In genomic region chr2:70300771-70301343, GRCh38 we compare ENCODE assay signal across 8 cellular contexts. TPM values are rescaled to one million over a fixed set of nuclear protein-coding genes. Genes with fewer than 3 reads are reported as not detected.
DNase-seq lines count a peak whose midpoint lies in the region; ATAC-seq and TF ChIP-seq lines count a peak whose summit lies in the region.

No MANE protein-coding gene starts in this region.

- H3K4me3 Mint-ChIP-seq in stimulated activated naive B cell treated with anti-CD40 and anti-IgM and Interleukin-4, amounts not matched to agents 10 μg/mL and 1 μg/mL and 100 μg/mL, for 72 hours, result peak overlapping the region; percentile 91 to 92

- H3K9me2 ChIP-seq in SK-N-SH (no peaks in the 10 kb centered on the region), hepatocyte (replicated peaks; ENCODE audit: insufficient read depth) (no peaks in the 10 kb centered on the region)

- peak overlapping the region; percentile 99 for H3K4me2 ChIP-seq in SK-N-SH
- peak overlapping the region; percentile 91 for H3K4me2 ChIP-seq in hepatocyte

- peaks cover 7 to 27% of the 10 kb centered on the region in 2 experiments for H3K36me3 ChIP-seq in SK-N-SH (replicated peaks in 1 of 2; ENCODE audit: control insufficient read depth in 1 of 2, insufficient read depth in 2 of 2, low read length in 1 of 2)
- H3K36me3 ChIP-seq in hepatocyte (replicated peaks; ENCODE audit: insufficient read depth, low read depth), result no peaks in the 10 kb centered on the region

- H3K4me1 ChIP-seq in SK-N-SH (ENCODE audit: control insufficient read depth in 1 of 2, insufficient read depth in 2 of 2, low read depth in 1 of 2, low read length in 1 of 2) (peaks cover 6 to 9% of the 10 kb centered on the region in 2 experiments; a peak in 1 of 4 replicates), hepatocyte (ENCODE audit: insufficient read depth) (peaks cover 5% of the 10 kb centered on the region)

- 75% methylated on average over 6 of the region's 10 CpGs for WGBS in SK-N-SH (ENCODE audit: low lambda C conversion rate)
- 70% methylated on average over 10 of the region's 10 CpGs for WGBS in hepatocyte (ENCODE audit: low lambda C conversion rate, missing lambda C conversion rate)

- H3K9ac ChIP-seq in SK-N-SH, result peak overlapping the region; percentile 92

- no peak for ATAC-seq in SK-N-SH treated with all-trans-retinoic acid at 6 μM for 48 hours
- ATAC-seq in stimulated activated naive B cell treated with anti-CD40 and anti-IgM and Interleukin-4, amounts not matched to agents 10 μg/mL and 1 μg/mL and 100 μg/mL, for 72 hours (replicated peaks), result no peak
- ATAC-seq in HG03135 (IDR thresholded peaks at IDR 0.05; ENCODE audit: unreplicated experiment), result no peak
- ATAC-seq in HG02571 (IDR thresholded peaks at IDR 0.05; ENCODE audit: unreplicated experiment), result no peak

- H3K27me3 Mint-ChIP-seq in stimulated activated naive B cell treated with anti-CD40 and anti-IgM and Interleukin-4, amounts not matched to agents 10 μg/mL and 1 μg/mL and 100 μg/mL, for 72 hours, result no peaks in the 10 kb centered on the region

- no peak for TF ChIP-seq CTCF in SK-N-SH (IDR thresholded peaks at IDR 0.05)
- TF ChIP-seq CTCF in VCaP (conservative IDR thresholded peaks at IDR 0.05), result peak; percentile 4; the same call in 1 of the 2 replicates
- TF ChIP-seq CTCF in hepatocyte (IDR thresholded peaks at IDR 0.05; ENCODE audit: poor library complexity), result peak; percentile 45

- H3K27ac ChIP-seq in SK-N-SH (ENCODE audit: low read depth in 2 of 2, low read length in 1 of 2) (peak overlapping the region; percentile 53 to 85), VCaP (peak overlapping the region; percentile 93), hepatocyte (peak overlapping the region; percentile 94)

- H3K9me3 Mint-ChIP-seq in stimulated activated naive B cell treated with anti-CD40 and anti-IgM and Interleukin-4, amounts not matched to agents 10 μg/mL and 1 μg/mL and 100 μg/mL, for 72 hours, result no peaks in the 10 kb centered on the region

- H3K9me3 ChIP-seq in SK-N-SH (no peaks in the 10 kb centered on the region), hepatocyte (ENCODE audit: low read depth) (no peaks in the 10 kb centered on the region)

- H3F3A ChIP-seq in SK-N-SH (replicated peaks; ENCODE audit: insufficient read depth), result peaks cover 10% of the 10 kb centered on the region

- peak overlapping the region; percentile 93 for H3K27ac Mint-ChIP-seq in stimulated activated naive B cell treated with anti-CD40 and anti-IgM and Interleukin-4, amounts not matched to agents 10 μg/mL and 1 μg/mL and 100 μg/mL, for 72 hours

- DNase-seq in SK-N-SH (no peak), hepatocyte (ENCODE audit: low spot score) (peak; percentile 5), ecto neural progenitor cell (ENCODE audit: low spot score) (no peak)
- DNase-seq in stimulated activated naive B cell treated with anti-CD40 and anti-IgM and Interleukin-4, amounts not matched to agents 10 μg/mL and 1 μg/mL and 100 μg/mL, for 72 hours, result peak; percentile 6

- CTCF ChIA-PET in SK-N-SH (lab: Yijun Ruan, JAX), result interaction anchor here (0.6 to 9.2 kb wide), 15 partner anchors 7 to 496 kb away, joined by 3 to 134 read pairs (median 4); partner anchors contain the start of genes FIGLA and SNRPG

- no peaks in the 10 kb centered on the region for H4K20me1 ChIP-seq in SK-N-SH (ENCODE audit: insufficient read depth)
- no peaks in the 10 kb centered on the region for H4K20me1 ChIP-seq in hepatocyte (ENCODE audit: insufficient read depth, poor library complexity, severe bottlenecking)

- H2AFZ ChIP-seq in SK-N-SH (ENCODE audit: low read depth) (peak overlapping the region; percentile 93), hepatocyte (peak overlapping the region; percentile 98)

- no peaks in the 10 kb centered on the region for H3K27me3 ChIP-seq in SK-N-SH (ENCODE audit: insufficient read depth)
- no peaks in the 10 kb centered on the region for H3K27me3 ChIP-seq in hepatocyte

- 0 out of 2 replicates have a peak, but pooled peaks have one; percentile 2 for TF ChIP-seq RAD21 in SK-N-SH (IDR thresholded peaks at IDR 0.05; ENCODE audit: low read length)

- POLR2A ChIA-PET in SK-N-SH (lab: Yijun Ruan, JAX), result interaction anchor here (1.2 to 2.0 kb wide), 2 partner anchors 8 to 309 kb away, joined by 3 to 14 read pairs; partner anchors contain the start of gene SNRPG

- no peak for TF ChIP-seq EP300 in SK-N-SH (IDR thresholded peaks at IDR 0.05; ENCODE audit: borderline replicate concordance in 1 of 2, low read depth in 1 of 2, low read length in 1 of 2)

- H3K36me3 Mint-ChIP-seq in stimulated activated naive B cell treated with anti-CD40 and anti-IgM and Interleukin-4, amounts not matched to agents 10 μg/mL and 1 μg/mL and 100 μg/mL, for 72 hours, result peaks cover 27 to 31% of the 10 kb centered on the region in 2 donors

- H3K79me2 ChIP-seq in SK-N-SH (ENCODE audit: insufficient read depth) (peaks cover 16% of the 10 kb centered on the region; the same call in 1 of the 2 replicates), hepatocyte (peaks cover 9% of the 10 kb centered on the region)

- H3K4me1 Mint-ChIP-seq in stimulated activated naive B cell treated with anti-CD40 and anti-IgM and Interleukin-4, amounts not matched to agents 10 μg/mL and 1 μg/mL and 100 μg/mL, for 72 hours, result peaks cover 17 to 29% of the 10 kb centered on the region in 2 donors

- H3K4me3 ChIP-seq in SK-N-SH (ENCODE audit: low read depth in 2 of 2, low read length in 1 of 2), result peak overlapping the region; percentile 82 to 97
- H3K4me3 ChIP-seq in hepatocyte, result peak overlapping the region; percentile 87

TF ChIP-seq in SK-N-SH, 30 proteins besides CTCF, POLR2A, EP300 and RAD21:
- TF ChIP-seq TCF12 (IDR thresholded peaks at IDR 0.05) (no peak), NFIC (IDR thresholded peaks at IDR 0.05; ENCODE audit: borderline replicate concordance) (no peak), SMC3 (IDR thresholded peaks at IDR 0.05; ENCODE audit: low read depth, low read length) (no peak), EZH2phosphoT487 (IDR thresholded peaks at IDR 0.05; ENCODE audit: borderline replicate concordance, low read depth) (no peak)

TF ChIP-seq in SK-N-SH treated with all-trans-retinoic acid at 6 μM for 48 hours, 23 proteins besides CTCF, POLR2A, EP300 and RAD21:
- TF ChIP-seq GLIS3 (CRISPR knock-in tag; IDR thresholded peaks at IDR 0.05), result no peak
- no peak for TF ChIP-seq PATZ1 (CRISPR knock-in tag; IDR thresholded peaks at IDR 0.05; ENCODE audit: borderline replicate concordance)
- no peak for TF ChIP-seq ZNF8 (CRISPR knock-in tag; IDR thresholded peaks at IDR 0.05)
- TF ChIP-seq ZNF70 (CRISPR knock-in tag; IDR thresholded peaks at IDR 0.05), result no peak
- TF ChIP-seq PPARA (CRISPR knock-in tag; IDR thresholded peaks at IDR 0.05; ENCODE audit: borderline replicate concordance), result no peak
- TF ChIP-seq ZFP30 (CRISPR knock-in tag; IDR thresholded peaks at IDR 0.05), result no peak
- TF ChIP-seq ARNTL (CRISPR knock-in tag; IDR thresholded peaks at IDR 0.05; ENCODE audit: borderline replicate concordance, low read depth), result no peak
- no peak for TF ChIP-seq CSDC2 (CRISPR knock-in tag; IDR thresholded peaks at IDR 0.05)
- no peak for TF ChIP-seq RARB (CRISPR knock-in tag; IDR thresholded peaks at IDR 0.05)
- TF ChIP-seq BACH2 (CRISPR knock-in tag; IDR thresholded peaks at IDR 0.05; ENCODE audit: borderline replicate concordance), result no peak
- no peak for TF ChIP-seq TCF4 (CRISPR knock-in tag; IDR thresholded peaks at IDR 0.05; ENCODE audit: borderline replicate concordance)

RNA-seq across cellular contexts. Expression of gene FAM136A, which starts 1.0 kb away (rescaled TPM):
- polyA plus RNA-seq in SK-N-SH (2012; rRNA removed), result 43.3 and 50.6 TPM in 2 replicates
- polyA plus RNA-seq in SK-N-SH (2012; cell fraction: cytosol; rRNA removed), result 44.8 and 47.3 TPM in 2 replicates
- 76.4 and 99.3 TPM in 2 replicates for polyA plus RNA-seq in SK-N-SH (2012; cell fraction: nucleus; rRNA removed)
- 56.1 and 57.8 TPM in 2 replicates for total RNA-seq in hepatocyte
- polyA plus RNA-seq in hepatocyte, result 63.6 and 68.8 TPM in 2 replicates

RNA-seq across cellular contexts. Expression of gene SNRPG, which starts 7.3 kb away (rescaled TPM):
- 141 and 159 TPM in 2 replicates for polyA plus RNA-seq in SK-N-SH (2012; rRNA removed)
- polyA plus RNA-seq in SK-N-SH (2012; cell fraction: cytosol; rRNA removed), result 215 and 419 TPM in 2 replicates
- 23.3 and 37.7 TPM in 2 replicates for polyA plus RNA-seq in SK-N-SH (2012; cell fraction: nucleus; rRNA removed)
- 198 TPM in 2 replicates for total RNA-seq in hepatocyte
- polyA plus RNA-seq in hepatocyte, result 326 and 329 TPM in 2 replicates

RNA-seq across cellular contexts. Expression of gene PCYOX1, which starts 42.9 kb away (rescaled TPM):
- polyA plus RNA-seq in SK-N-SH (2012; rRNA removed) (20.7 and 26.5 TPM in 2 replicates), hepatocyte (51.0 and 69.0 TPM in 2 replicates)
- polyA plus RNA-seq in SK-N-SH (2012; cell fraction: cytosol; rRNA removed), result 32.0 and 33.6 TPM in 2 replicates
- polyA plus RNA-seq in SK-N-SH (2012; cell fraction: nucleus; rRNA removed), result 7.7 and 14.5 TPM in 2 replicates
- 77.7 and 81.6 TPM in 2 replicates for total RNA-seq in hepatocyte

RNA-seq across cellular contexts. Expression of gene TIA1, which starts 52.4 kb away (rescaled TPM):
- polyA plus RNA-seq in SK-N-SH (2012; rRNA removed), result 77.7 and 98.0 TPM in 2 replicates
- 45.2 and 48.0 TPM in 2 replicates for polyA plus RNA-seq in SK-N-SH (2012; cell fraction: cytosol; rRNA removed)
- 384 and 536 TPM in 2 replicates for polyA plus RNA-seq in SK-N-SH (2012; cell fraction: nucleus; rRNA removed)
- total RNA-seq in hepatocyte, result 137 and 160 TPM in 2 replicates
- polyA plus RNA-seq in hepatocyte, result 47.1 and 64.8 TPM in 2 replicates

Comparison
In these comparisons a context has a peak if more than half of its experiments do, and no peak if none do; other contexts are left out.
1. DNase-seq: peak in hepatocyte (single experiment) and stimulated activated naive B cell treated with anti-CD40 and anti-IgM and Interleukin-4, amounts not matched to agents 10 μg/mL and 1 μg/mL and 100 μg/mL, for 72 hours (single experiment); none in SK-N-SH (single experiment) and ecto neural progenitor cell (single experiment).
2. Peak in every context shown above with its lines, with median percentiles within 50 percentile points of each other: H3K27ac ChIP-seq.